Comparison of ENCODE assay signal across 1 cellular context in the genomic region with DNA sequence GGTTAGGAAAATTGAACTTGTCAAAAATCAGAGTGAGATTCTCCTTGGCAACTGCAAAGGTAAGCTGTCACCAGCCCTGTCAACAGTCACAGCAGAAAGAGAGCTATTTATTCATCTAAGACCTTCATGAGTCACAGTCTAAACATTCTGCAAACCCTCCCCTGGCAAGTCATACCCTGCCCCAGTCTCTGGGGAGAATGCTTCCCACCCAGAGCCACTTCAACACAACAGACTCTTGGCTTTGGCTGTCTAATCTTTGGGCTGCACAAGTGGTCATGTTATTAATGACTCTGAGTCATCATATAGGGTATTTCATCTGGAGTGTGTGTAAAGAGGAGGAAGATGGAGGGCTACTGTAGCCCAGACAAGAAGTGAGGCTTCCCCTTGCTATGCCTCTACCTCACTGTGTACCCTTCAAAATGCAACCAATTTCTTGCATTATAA.
TF ChIP-seq lines count a peak whose summit lies in the region.

No MANE protein-coding gene starts in this region.

TF ChIP-seq in K562, 482 proteins besides CTCF, POLR2A, EP300 and RAD21 (continued from another document):
- TF ChIP-seq CHD7 (IDR thresholded peaks at IDR 0.05; ENCODE audit: low read depth, low read length) (no peak), ZZZ3 (IDR thresholded peaks at IDR 0.05) (no peak), PRMT5 (CRISPR knock-in tag; IDR thresholded peaks at IDR 0.05) (no peak), C11orf30 (IDR thresholded peaks at IDR 0.05; ENCODE audit: low read depth) (peak; percentile 12; the same call in 1 of the 2 replicates), ZFP30 (CRISPR knock-in tag; IDR thresholded peaks at IDR 0.05; ENCODE audit: borderline replicate concordance) (no peak), RUNX1 (IDR thresholded peaks at IDR 0.05; ENCODE audit: low read depth) (no peak), E2F8 (IDR thresholded peaks at IDR 0.05; ENCODE audit: low read depth, partially characterized antibody) (no peak), JUN (IDR thresholded peaks at IDR 0.05; ENCODE audit: borderline replicate concordance, low read depth, low read length) (peak; percentile 77; the same call in 1 of the 2 replicates), JUN (CRISPR knock-in tag; IDR thresholded peaks at IDR 0.05; ENCODE audit: borderline replicate concordance) (no peak), EP400 (IDR thresholded peaks at IDR 0.05) (no peak), PTRF (tag; IDR thresholded peaks at IDR 0.05) (no peak), ZNF436 (CRISPR knock-in tag; IDR thresholded peaks at IDR 0.05) (no peak)
- TF ChIP-seq, protein P1, sequence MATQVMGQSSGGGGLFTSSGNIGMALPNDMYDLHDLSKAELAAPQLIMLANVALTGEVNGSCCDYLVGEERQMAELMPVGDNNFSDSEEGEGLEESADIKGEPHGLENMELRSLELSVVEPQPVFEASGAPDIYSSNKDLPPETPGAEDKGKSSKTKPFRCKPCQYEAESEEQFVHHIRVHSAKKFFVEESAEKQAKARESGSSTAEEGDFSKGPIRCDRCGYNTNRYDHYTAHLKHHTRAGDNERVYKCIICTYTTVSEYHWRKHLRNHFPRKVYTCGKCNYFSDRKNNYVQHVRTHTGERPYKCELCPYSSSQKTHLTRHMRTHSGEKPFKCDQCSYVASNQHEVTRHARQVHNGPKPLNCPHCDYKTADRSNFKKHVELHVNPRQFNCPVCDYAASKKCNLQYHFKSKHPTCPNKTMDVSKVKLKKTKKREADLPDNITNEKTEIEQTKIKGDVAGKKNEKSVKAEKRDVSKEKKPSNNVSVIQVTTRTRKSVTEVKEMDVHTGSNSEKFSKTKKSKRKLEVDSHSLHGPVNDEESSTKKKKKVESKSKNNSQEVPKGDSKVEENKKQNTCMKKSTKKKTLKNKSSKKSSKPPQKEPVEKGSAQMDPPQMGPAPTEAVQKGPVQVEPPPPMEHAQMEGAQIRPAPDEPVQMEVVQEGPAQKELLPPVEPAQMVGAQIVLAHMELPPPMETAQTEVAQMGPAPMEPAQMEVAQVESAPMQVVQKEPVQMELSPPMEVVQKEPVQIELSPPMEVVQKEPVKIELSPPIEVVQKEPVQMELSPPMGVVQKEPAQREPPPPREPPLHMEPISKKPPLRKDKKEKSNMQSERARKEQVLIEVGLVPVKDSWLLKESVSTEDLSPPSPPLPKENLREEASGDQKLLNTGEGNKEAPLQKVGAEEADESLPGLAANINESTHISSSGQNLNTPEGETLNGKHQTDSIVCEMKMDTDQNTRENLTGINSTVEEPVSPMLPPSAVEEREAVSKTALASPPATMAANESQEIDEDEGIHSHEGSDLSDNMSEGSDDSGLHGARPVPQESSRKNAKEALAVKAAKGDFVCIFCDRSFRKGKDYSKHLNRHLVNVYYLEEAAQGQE (CRISPR knock-in tag; IDR thresholded peaks at IDR 0.05; ENCODE audit: low read depth), result no peak
- TF ChIP-seq, protein P2, sequence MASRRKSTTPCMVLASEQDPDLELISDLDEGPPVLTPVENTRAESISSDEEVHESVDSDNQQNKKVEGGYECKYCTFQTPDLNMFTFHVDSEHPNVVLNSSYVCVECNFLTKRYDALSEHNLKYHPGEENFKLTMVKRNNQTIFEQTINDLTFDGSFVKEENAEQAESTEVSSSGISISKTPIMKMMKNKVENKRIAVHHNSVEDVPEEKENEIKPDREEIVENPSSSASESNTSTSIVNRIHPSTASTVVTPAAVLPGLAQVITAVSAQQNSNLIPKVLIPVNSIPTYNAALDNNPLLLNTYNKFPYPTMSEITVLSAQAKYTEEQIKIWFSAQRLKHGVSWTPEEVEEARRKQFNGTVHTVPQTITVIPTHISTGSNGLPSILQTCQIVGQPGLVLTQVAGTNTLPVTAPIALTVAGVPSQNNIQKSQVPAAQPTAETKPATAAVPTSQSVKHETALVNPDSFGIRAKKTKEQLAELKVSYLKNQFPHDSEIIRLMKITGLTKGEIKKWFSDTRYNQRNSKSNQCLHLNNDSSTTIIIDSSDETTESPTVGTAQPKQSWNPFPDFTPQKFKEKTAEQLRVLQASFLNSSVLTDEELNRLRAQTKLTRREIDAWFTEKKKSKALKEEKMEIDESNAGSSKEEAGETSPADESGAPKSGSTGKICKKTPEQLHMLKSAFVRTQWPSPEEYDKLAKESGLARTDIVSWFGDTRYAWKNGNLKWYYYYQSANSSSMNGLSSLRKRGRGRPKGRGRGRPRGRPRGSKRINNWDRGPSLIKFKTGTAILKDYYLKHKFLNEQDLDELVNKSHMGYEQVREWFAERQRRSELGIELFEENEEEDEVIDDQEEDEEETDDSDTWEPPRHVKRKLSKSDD (conservative IDR thresholded peaks at IDR 0.05; ENCODE audit: low read length), result no peak
- TF ChIP-seq, protein P3, sequence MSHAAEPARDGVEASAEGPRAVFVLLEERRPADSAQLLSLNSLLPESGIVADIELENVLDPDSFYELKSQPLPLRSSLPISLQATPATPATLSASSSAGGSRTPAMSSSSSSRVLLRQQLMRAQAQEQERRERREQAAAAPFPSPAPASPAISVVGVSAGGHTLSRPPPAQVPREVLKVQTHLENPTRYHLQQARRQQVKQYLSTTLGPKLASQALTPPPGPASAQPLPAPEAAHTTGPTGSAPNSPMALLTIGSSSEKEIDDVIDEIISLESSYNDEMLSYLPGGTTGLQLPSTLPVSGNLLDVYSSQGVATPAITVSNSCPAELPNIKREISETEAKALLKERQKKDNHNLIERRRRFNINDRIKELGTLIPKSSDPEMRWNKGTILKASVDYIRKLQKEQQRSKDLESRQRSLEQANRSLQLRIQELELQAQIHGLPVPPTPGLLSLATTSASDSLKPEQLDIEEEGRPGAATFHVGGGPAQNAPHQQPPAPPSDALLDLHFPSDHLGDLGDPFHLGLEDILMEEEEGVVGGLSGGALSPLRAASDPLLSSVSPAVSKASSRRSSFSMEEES (CRISPR knock-in tag; IDR thresholded peaks at IDR 0.05), result no peak
TF ChIP-seq in K562: peak in this region for 37.
